Comparison of ENCODE assay signal across 31 cellular contexts in genomic region chr4:28092610-28093009, GRCh38.
"Had no signal": no experiment of that assay in that cellular context is flagged by ENCODE, and none has a peak within 500 bp of the region (broad histone marks: within the 10 kb centered on the region; RNA-seq: fewer than 3 reads in every experiment).

No MANE protein-coding gene starts in this region.

- H3K4me1 ChIP-seq: prostate gland, sigmoid colon, thyroid gland, upper lobe of left lung had no signal

- H3K27me3 ChIP-seq: neutrophil, ovary, sigmoid colon, thyroid gland, upper lobe of left lung had no signal

- H3K4me3 ChIP-seq: ovary, prostate gland, sigmoid colon, smooth muscle cell, thyroid gland, upper lobe of left lung had no signal

- DNase-seq: activated CD4-positive, alpha-beta memory T cell treated with anti-CD3 and anti-CD28 coated beads, Interleukin-2, amount 10 ng/mL, durations not matched to agents 7 days and 5 days; activated CD4-positive, alpha-beta T cell treated with anti-CD3 and anti-CD28 coated beads for 1 hour; activated CD4-positive, alpha-beta T cell treated with anti-CD3 and anti-CD28 coated beads, Interleukin-2, amount 10 ng/mL, durations not matched to agents 7 days and 5 days; activated CD8-positive, alpha-beta memory T cell treated with anti-CD3 and anti-CD28 coated beads, Interleukin-2, amount 50 U/mL, for 48 hours; activated gamma-delta T cell; activated naive CD4-positive, alpha-beta T cell treated with anti-CD3 and anti-CD28 coated beads, Interleukin-2, amount 10 ng/mL, durations not matched to agents 7 days and 5 days; activated naive CD8-positive, alpha-beta T cell treated with anti-CD3 and anti-CD28 coated beads, Interleukin-2, amount 10 ng/mL, durations not matched to agents 7 days and 5 days; activated T-cell treated with anti-CD3 and anti-CD28 coated beads, Interleukin-2, amount 50 U/mL, for 24 hours; amniotic stem cell; central memory CD4-positive, alpha-beta T cell; dermis blood vessel endothelial cell; effector CD4-positive, alpha-beta T cell; erythroblast; head of caudate nucleus; hippocampal formation; left colon; naive B cell; nephron progenitor cell; ovary; retina; sigmoid colon; stimulated activated CD4-positive, alpha-beta T cell treated with anti-CD3 and anti-CD28 coated beads, Interleukin-1b, Interleukin-23, amount 100 ng/mL, for 48 hours; stimulated activated CD4-positive, alpha-beta T cell treated with anti-CD3 and anti-CD28 coated beads, Interleukin-4, amount 100 ng/mL, for 4 hours; stimulated activated CD8-positive, alpha-beta memory T cell treated with anti-CD3 and anti-CD28 coated beads, Interleukin-4, amount 100 ng/mL, for 48 hours; stimulated activated naive CD8-positive, alpha-beta T cell treated with anti-CD3 and anti-CD28 coated beads, Interleukin-15, amount 100 ng/mL, for 72 hours; T-helper 2 cell; thyroid gland; upper lobe of left lung had no signal

- H3K36me3 ChIP-seq: neutrophil, ovary, prostate gland, sigmoid colon, thyroid gland, upper lobe of left lung had no signal

- H3K27ac ChIP-seq: neutrophil, ovary, prostate gland, sigmoid colon, thyroid gland, upper lobe of left lung had no signal

- H3K9me3 ChIP-seq: neutrophil, ovary, prostate gland, sigmoid colon, thyroid gland, upper lobe of left lung had no signal
